16 cellular contexts compared by ENCODE assay signal in genomic region chr5:137415231-137415681, GRCh38.
A peak's percentile ranks its signal among the peaks of the same experiment; 100 is the strongest.
DNase-seq lines count a peak whose midpoint lies in the region; ATAC-seq, FAIRE-seq and TF ChIP-seq lines count a peak whose summit lies in the region.
"Had no signal": no experiment of that assay in that cellular context is flagged by ENCODE, and none has a peak within 500 bp of the region (broad histone marks: within the 10 kb centered on the region; RNA-seq: fewer than 3 reads in every experiment).

No MANE protein-coding gene starts in this region.

- peaks cover 22% of the 10 kb centered on the region for H3K4me1 ChIP-seq in left ventricle myocardium inferior
- H3K4me1 ChIP-seq: gastrocnemius medialis, upper lobe of left lung had no signal

- H3K27me3 ChIP-seq in left ventricle myocardium inferior (ENCODE audit: low read depth): no peaks in the 10 kb centered on the region
- H3K27me3 ChIP-seq: gastrocnemius medialis, upper lobe of left lung had no signal

- H3K27ac ChIP-seq in left ventricle myocardium inferior (replicated peaks): no peak overlapping the region
- H3K27ac ChIP-seq: gastrocnemius medialis, upper lobe of left lung had no signal

- H3K36me3 ChIP-seq in left ventricle myocardium inferior: no peaks in the 10 kb centered on the region
- H3K36me3 ChIP-seq: gastrocnemius medialis, upper lobe of left lung had no signal

- TF ChIP-seq POLR2A in GM12892 (IDR thresholded peaks at IDR 0.05; ENCODE audit: low read depth, low read length): no peak

- intact Hi-C loops in Right ventricle myocardium superior (cut with DNase I) (no loop called here), left ventricle myocardium inferior (cut with micrococcal nuclease) (no loop called here)

- peaks cover 26% of the 10 kb centered on the region for H3K9me3 ChIP-seq in left ventricle myocardium inferior (replicated peaks)
- H3K9me3 ChIP-seq: gastrocnemius medialis had no signal

- no peak for FAIRE-seq in urothelium cell line (lab: Jason Lieb, UNC)
- FAIRE-seq in GM12892 (lab: Jason Lieb, UNC): no peak
- FAIRE-seq: kidney had no signal

- peak; percentile 29 for ATAC-seq in Right ventricle myocardium superior (ENCODE audit: poor library complexity)
- ATAC-seq: gastrocnemius medialis; naive thymus-derived CD8-positive, alpha-beta T cell had no signal

- DNase-seq in Right ventricle myocardium superior (no peak), left ventricle myocardium inferior (no peak), amniotic epithelial cell (ENCODE audit: low read depth) (peak; percentile 76), foreskin fibroblast (peak; percentile 41 to 68), urothelium cell line (ENCODE audit: low spot score) (peak; percentile 36), NCI-H146 (lab: John Stamatoyannopoulos, UW) (no peak), GM12892 (ENCODE audit: insufficient read length) (no peak)
- DNase-seq in stimulated activated CD8-positive, alpha-beta memory T cell treated with anti-CD3 and anti-CD28 coated beads, Interleukin-4, amount 100 ng/mL, for 48 hours: no peak
- DNase-seq: 8988T; activated CD4-positive, alpha-beta T cell treated with anti-CD3 and anti-CD28 coated beads, Interleukin-2, amount 10 ng/mL, durations not matched to agents 24 days and 14 days; activated effector memory CD4-positive, alpha-beta T cell treated with anti-CD3 and anti-CD28 coated beads, Interleukin-2, amount 50 U/mL, for 16 hours; gastrocnemius medialis; Karpas-422; kidney; naive thymus-derived CD8-positive, alpha-beta T cell; upper lobe of left lung had no signal

- no peak for TF ChIP-seq CTCF in left ventricle myocardium inferior (IDR thresholded peaks at IDR 0.05; ENCODE audit: borderline replicate concordance)
- no peak for TF ChIP-seq CTCF in foreskin fibroblast (IDR thresholded peaks at IDR 0.05; ENCODE audit: low read depth, low read length)

- no peak overlapping the region for H3K4me3 ChIP-seq in left ventricle myocardium inferior
- no peak overlapping the region for H3K4me3 ChIP-seq in foreskin fibroblast (ENCODE audit: low read depth in 1 of 2, low read length in 2 of 2)
- H3K4me3 ChIP-seq: gastrocnemius medialis, upper lobe of left lung had no signal

Comparison
In these comparisons a context has a peak if more than half of its experiments do, and no peak if none do; other contexts are left out.
1. DNase-seq: peak in amniotic epithelial cell (single experiment), foreskin fibroblast (2 of 2) and urothelium cell line (single experiment); none in Right ventricle myocardium superior (single experiment), left ventricle myocardium inferior (single experiment), NCI-H146 (single experiment), stimulated activated CD8-positive, alpha-beta memory T cell treated with anti-CD3 and anti-CD28 coated beads, Interleukin-4, amount 100 ng/mL, for 48 hours (single experiment) and GM12892 (single experiment).